Comparison of ENCODE assay signal across 18 cellular contexts in the genomic region with DNA sequence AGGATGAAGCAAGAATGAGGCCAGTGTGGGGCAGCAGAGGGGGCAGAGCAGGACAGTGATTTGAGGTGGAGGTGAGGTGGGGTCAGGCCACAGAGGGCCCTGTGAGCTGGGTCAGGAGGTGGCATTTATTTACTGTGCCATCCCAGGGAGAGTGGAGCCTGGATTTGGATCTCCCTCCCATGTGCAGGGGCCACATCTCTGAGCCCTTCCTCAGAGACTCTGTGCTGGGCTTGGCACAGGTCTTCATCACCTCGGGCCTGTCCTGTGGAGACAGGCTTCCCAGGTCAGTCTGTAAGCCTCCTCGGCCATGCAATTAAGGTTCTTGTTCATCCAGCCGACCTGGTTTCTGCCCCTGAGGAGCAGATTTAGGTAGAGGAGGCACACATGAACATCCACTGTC.
"Had no signal": no experiment of that assay in that cellular context is flagged by ENCODE, and none has a peak within 500 bp of the region (broad histone marks: within the 10 kb centered on the region; RNA-seq: fewer than 3 reads in every experiment).

No MANE protein-coding gene starts in this region.

- H3K27me3 ChIP-seq: colonic mucosa, hepatocyte, right atrium auricular region, uterus had no signal

- H3K4me1 Mint-ChIP-seq: brain had no signal

- H3K27ac ChIP-seq: colonic mucosa, hepatocyte, left ventricle myocardium inferior, neutrophil, right atrium auricular region, tibial artery, uterus had no signal

- H3K36me3 ChIP-seq: colonic mucosa, left ventricle myocardium inferior, neutrophil, right atrium auricular region, tibial artery, uterus had no signal

- H3K36me3 Mint-ChIP-seq: brain had no signal

- DNase-seq: activated CD4-positive, CD25-positive, alpha-beta regulatory T cell; activated naive CD4-positive, alpha-beta T cell treated with anti-CD3 and anti-CD28 coated beads, Interleukin-2, amount 50 U/mL, for 16 hours; central memory CD4-positive, alpha-beta T cell; colonic mucosa; left ventricle myocardium inferior; mesenchymal stem cell; posterior cingulate gyrus; SK-N-SH; stimulated activated CD4-positive, alpha-beta T cell treated with anti-CD3 and anti-CD28 coated beads, Interleukin-15, amount 100 ng/mL, for 24 hours; stimulated activated CD4-positive, alpha-beta T cell treated with anti-CD3 and anti-CD28 coated beads, Interleukin-4, amount 100 ng/mL, for 1 hour; stimulated activated naive CD4-positive, alpha-beta T cell; tibial artery; uterus had no signal

- ATAC-seq: esophagus mucosa had no signal

- H3K4me3 ChIP-seq: colonic mucosa, hepatocyte, left ventricle myocardium inferior, right atrium auricular region, tibial artery, uterus had no signal

- H3K4me1 ChIP-seq: colonic mucosa, uterus had no signal

- H3K9me3 ChIP-seq: colonic mucosa, left ventricle myocardium inferior, neutrophil, right atrium auricular region, SK-N-SH, tibial artery, uterus had no signal

- H3K27ac Mint-ChIP-seq: brain had no signal
